Comparison of ENCODE assay signal across 1 cellular context in genomic region chr5:68505917-68506860, GRCh38.
TF ChIP-seq lines count a peak whose summit lies in the region.

No MANE protein-coding gene starts in this region.

TF ChIP-seq in HEK293, 187 proteins besides CTCF, POLR2A, EP300 and RAD21 (continued from another document):
- no peak for TF ChIP-seq ZBTB11 (tag by site-specific recombination; conservative IDR thresholded peaks at IDR 0.05; ENCODE audit: low read depth)
- no peak for TF ChIP-seq ZNF514 (tag by site-specific recombination; IDR thresholded peaks at IDR 0.05)
- 0 out of 2 replicates have a peak, but pooled peaks have one; percentile 68 for TF ChIP-seq ZNF580 (tag by site-specific recombination; IDR thresholded peaks at IDR 0.05)
- TF ChIP-seq PRDM10 (tag by site-specific recombination; IDR thresholded peaks at IDR 0.05): no peak
- TF ChIP-seq ZNF214 (tag by site-specific recombination; IDR thresholded peaks at IDR 0.05; ENCODE audit: borderline replicate concordance): no peak
- TF ChIP-seq ZNF133 (tag by site-specific recombination; IDR thresholded peaks at IDR 0.05): no peak
- TF ChIP-seq ZNF26 (tag by site-specific recombination; IDR thresholded peaks at IDR 0.05): no peak
- no peak for TF ChIP-seq KLF7 (tag by site-specific recombination; IDR thresholded peaks at IDR 0.05; ENCODE audit: borderline replicate concordance)
- TF ChIP-seq SCRT1 (tag by site-specific recombination; IDR thresholded peaks at IDR 0.05; ENCODE audit: borderline replicate concordance): no peak
- no peak for TF ChIP-seq ZNF571 (tag by site-specific recombination; IDR thresholded peaks at IDR 0.05)
- TF ChIP-seq EGR2 (tag by site-specific recombination; IDR thresholded peaks at IDR 0.05; ENCODE audit: low read depth): peak; percentile 60
- no peak for TF ChIP-seq ZFP37 (tag by site-specific recombination; IDR thresholded peaks at IDR 0.05)
- peak; percentile 49; the same call in 1 of the 2 replicates for TF ChIP-seq ZNF184 (tag by site-specific recombination; IDR thresholded peaks at IDR 0.05)
- TF ChIP-seq ZBTB26 (tag by site-specific recombination; optimal IDR thresholded peaks at IDR 0.05): no peak
- no peak for TF ChIP-seq ZSCAN5A (tag by site-specific recombination; IDR thresholded peaks at IDR 0.05)
- TF ChIP-seq ZNF600 (tag by site-specific recombination; IDR thresholded peaks at IDR 0.05): no peak
- TF ChIP-seq ZNF248 (tag by site-specific recombination; IDR thresholded peaks at IDR 0.05): no peak
- 0 out of 2 replicates have a peak, but pooled peaks have one; percentile 19 for TF ChIP-seq TSHZ1 (tag by site-specific recombination; IDR thresholded peaks at IDR 0.05; ENCODE audit: borderline replicate concordance)
- no peak for TF ChIP-seq ZIC2 (tag by site-specific recombination; IDR thresholded peaks at IDR 0.05)
- no peak for TF ChIP-seq ZNF324 (tag by site-specific recombination; IDR thresholded peaks at IDR 0.05)
- TF ChIP-seq ZNF211 (tag by site-specific recombination; IDR thresholded peaks at IDR 0.05; ENCODE audit: low read depth): no peak
- TF ChIP-seq INSM2 (tag by site-specific recombination; IDR thresholded peaks at IDR 0.05): no peak
- peak; percentile 54; the same call in 1 of the 2 replicates for TF ChIP-seq ZNF843 (tag by site-specific recombination; IDR thresholded peaks at IDR 0.05)
- no peak for TF ChIP-seq ZNF658 (tag by site-specific recombination; IDR thresholded peaks at IDR 0.05)
- TF ChIP-seq ZFHX2 (tag by site-specific recombination; conservative IDR thresholded peaks at IDR 0.05): peak; percentile 79
- TF ChIP-seq ZNF621 (tag by site-specific recombination; IDR thresholded peaks at IDR 0.05): no peak
- no peak for TF ChIP-seq HOXD13 (CRISPR knock-in tag; IDR thresholded peaks at IDR 0.05; ENCODE audit: borderline replicate concordance)
- no peak for TF ChIP-seq ZNF146 (tag by site-specific recombination; IDR thresholded peaks at IDR 0.05)
- no peak for TF ChIP-seq ZNF473 (tag by site-specific recombination; IDR thresholded peaks at IDR 0.05)
- TF ChIP-seq ZNF777 (tag by site-specific recombination; IDR thresholded peaks at IDR 0.05; ENCODE audit: borderline replicate concordance): no peak
- TF ChIP-seq OSR2 (tag by site-specific recombination; IDR thresholded peaks at IDR 0.05): peak; percentile 74
- no peak for TF ChIP-seq ZNF513 (tag by site-specific recombination; IDR thresholded peaks at IDR 0.05)
- TF ChIP-seq ZNF341 (tag by site-specific recombination; IDR thresholded peaks at IDR 0.05; ENCODE audit: low read depth): no peak
- no peak for TF ChIP-seq YY1 (tag by site-specific recombination; IDR thresholded peaks at IDR 0.05)
- no peak for TF ChIP-seq ZNF549 (tag by site-specific recombination; IDR thresholded peaks at IDR 0.05)
